In the genomic region with DNA sequence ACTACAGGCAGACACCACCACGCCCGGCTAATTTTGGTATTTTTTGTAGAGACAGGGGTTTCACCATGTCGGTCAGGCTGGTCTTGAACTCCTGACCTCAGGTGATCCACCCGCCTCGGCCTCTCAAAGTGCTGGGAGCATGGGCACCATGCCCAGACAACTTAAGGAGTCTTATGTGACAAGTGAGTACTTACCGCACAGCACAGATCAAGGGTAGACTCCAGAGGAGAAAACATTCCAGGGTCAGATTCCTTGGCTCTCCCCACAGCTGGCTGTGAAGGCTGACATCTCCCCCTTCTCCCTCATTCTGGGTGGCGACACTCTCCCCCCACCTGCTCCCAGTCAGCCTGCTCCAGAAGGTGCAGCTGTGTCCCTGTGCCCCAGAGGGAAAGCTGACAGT, we compare ENCODE assay signal across 22 cellular contexts. TPM values are rescaled to one million over a fixed set of nuclear protein-coding genes. Genes with fewer than 3 reads are reported as not detected.
DNase-seq lines count a peak whose midpoint lies in the region; TF ChIP-seq lines count a peak whose summit lies in the region.
"Had no signal": no experiment of that assay in that cellular context is flagged by ENCODE, and none has a peak within 500 bp of the region (broad histone marks: within the 10 kb centered on the region; RNA-seq: fewer than 3 reads in every experiment).

No MANE protein-coding gene starts in this region.

- TF ChIP-seq CTCF in GM10266 (IDR thresholded peaks at IDR 0.05; ENCODE audit: control insufficient read depth, insufficient read depth, low read depth, missing control alignments) (no peak), glutamatergic neuron (IDR thresholded peaks at IDR 0.05; ENCODE audit: partially characterized antibody, unreplicated experiment) (no peak), neural crest cell (conservative IDR thresholded peaks at IDR 0.05) (no peak)

- H3K27me3 Mint-ChIP-seq in activated CD4-positive, alpha-beta T cell treated with anti-CD3 and anti-CD28 coated beads, Interleukin-2, amount 10 ng/mL, durations not matched to agents 7 days and 5 days = no peaks in the 10 kb centered on the region
- H3K27me3 Mint-ChIP-seq in glutamatergic neuron (ENCODE audit: unreplicated experiment) (peaks cover 2% of the 10 kb centered on the region), neural crest cell (ENCODE audit: low read depth) (no peaks in the 10 kb centered on the region)
- H3K27me3 Mint-ChIP-seq: activated CD8-positive, alpha-beta memory T cell treated with anti-CD3 and anti-CD28 coated beads, Interleukin-2, amount 10 ng/mL, durations not matched to agents 7 days and 5 days had no signal

- no peak for DNase-seq in activated CD4-positive, alpha-beta T cell treated with anti-CD3 and anti-CD28 coated beads, Interleukin-2, amount 10 ng/mL, durations not matched to agents 7 days and 5 days
- DNase-seq in activated CD4-positive, alpha-beta T cell treated with anti-CD3 and anti-CD28 coated beads, Interleukin-2, amount 50 U/mL, for 48 hours = no peak
- DNase-seq in GM10266 (ENCODE audit: extremely low spot score) = peak; percentile 13
- DNase-seq in glutamatergic neuron = no peak
- no peak for DNase-seq in neural crest cell (ENCODE audit: low read depth, low spot score)
- DNase-seq in GM19238 (ENCODE audit: insufficient read length, low spot score) = no peak
- DNase-seq in NCI-H2196 (lab: John Stamatoyannopoulos, UW; ENCODE audit: unreplicated experiment) = no peak
- DNase-seq in HUDEP-2 (lab: John Stamatoyannopoulos, UW; ENCODE audit: unreplicated experiment in 76 of 76) = no peak
- DNase-seq: activated CD8-positive, alpha-beta memory T cell treated with anti-CD3 and anti-CD28 coated beads, Interleukin-2, amount 10 ng/mL, durations not matched to agents 7 days and 5 days; activated gamma-delta T cell treated with Interleukin-2 at 50 U/mL for 16 hours; anterior cingulate cortex; cerebellar nuclear complex; effector memory CD4-positive, alpha-beta T cell; MV-4-11; occipital lobe; stimulated activated naive CD8-positive, alpha-beta T cell treated with anti-CD3 and anti-CD28 coated beads, Interleukin-15, Interleukin-2, amounts not matched to agents 100 U/mL and 50 U/mL, for 24 hours; SW 1271; WERI-Rb-1 had no signal

- peaks cover 8% of the 10 kb centered on the region for H3K36me3 Mint-ChIP-seq in activated CD4-positive, alpha-beta T cell treated with anti-CD3 and anti-CD28 coated beads, Interleukin-2, amount 10 ng/mL, durations not matched to agents 7 days and 5 days (ENCODE audit: low read depth)
- H3K36me3 Mint-ChIP-seq in glutamatergic neuron (ENCODE audit: unreplicated experiment) = no peaks in the 10 kb centered on the region
- H3K36me3 Mint-ChIP-seq in neural crest cell (ENCODE audit: low read depth) = no peaks in the 10 kb centered on the region
- H3K36me3 Mint-ChIP-seq: type B pancreatic cell had no signal

- CTCF ChIA-PET in activated CD4-positive, alpha-beta T cell treated with anti-CD3 and anti-CD28 coated beads, Interleukin-2, amount 10 ng/mL, durations not matched to agents 7 days and 5 days (lab: Charles Lee) = interaction anchor here (1.1 to 5.6 kb wide), 3 partner anchors 8 to 24 kb away, joined by 3 to 38 read pairs (median 6); partner anchors contain the start of gene ZSCAN10

- peak overlapping the region; percentile 88 for H3K27ac Mint-ChIP-seq in activated CD4-positive, alpha-beta T cell treated with anti-CD3 and anti-CD28 coated beads, Interleukin-2, amount 10 ng/mL, durations not matched to agents 7 days and 5 days
- no peak overlapping the region for H3K27ac Mint-ChIP-seq in glutamatergic neuron (ENCODE audit: unreplicated experiment)
- H3K27ac Mint-ChIP-seq in neural crest cell (ENCODE audit: unreplicated experiment) = peak overlapping the region; percentile 95
- H3K27ac Mint-ChIP-seq: type B pancreatic cell had no signal

- no peaks in the 10 kb centered on the region for H3K9me3 Mint-ChIP-seq in activated CD4-positive, alpha-beta T cell treated with anti-CD3 and anti-CD28 coated beads, Interleukin-2, amount 10 ng/mL, durations not matched to agents 7 days and 5 days
- peaks cover 7% of the 10 kb centered on the region for H3K9me3 Mint-ChIP-seq in glutamatergic neuron (ENCODE audit: unreplicated experiment)
- H3K9me3 Mint-ChIP-seq in neural crest cell = no peaks in the 10 kb centered on the region
- H3K9me3 Mint-ChIP-seq: type B pancreatic cell had no signal

- H3K4me1 Mint-ChIP-seq in activated CD4-positive, alpha-beta T cell treated with anti-CD3 and anti-CD28 coated beads, Interleukin-2, amount 10 ng/mL, durations not matched to agents 7 days and 5 days = peaks cover 64% of the 10 kb centered on the region
- H3K4me1 Mint-ChIP-seq in glutamatergic neuron (ENCODE audit: low read depth, unreplicated experiment) = peaks cover 16% of the 10 kb centered on the region
- peaks cover 18% of the 10 kb centered on the region for H3K4me1 Mint-ChIP-seq in neural crest cell

- POLR2A ChIA-PET in activated CD4-positive, alpha-beta T cell treated with anti-CD3 and anti-CD28 coated beads, Interleukin-2, amount 10 ng/mL, durations not matched to agents 7 days and 5 days (lab: Charles Lee) = no interaction called here

- peak overlapping the region; percentile 17 for H3K4me3 Mint-ChIP-seq in activated CD4-positive, alpha-beta T cell treated with anti-CD3 and anti-CD28 coated beads, Interleukin-2, amount 10 ng/mL, durations not matched to agents 7 days and 5 days
- H3K4me3 Mint-ChIP-seq in glutamatergic neuron (ENCODE audit: unreplicated experiment) (peak overlapping the region; percentile 40), neural crest cell (peak overlapping the region; percentile 59)
- H3K4me3 Mint-ChIP-seq: activated CD8-positive, alpha-beta memory T cell treated with anti-CD3 and anti-CD28 coated beads, Interleukin-2, amount 10 ng/mL, durations not matched to agents 7 days and 5 days; type B pancreatic cell had no signal

RNA-seq across cellular contexts. Expression of gene ZSCAN10, which starts 10.6 kb away (rescaled TPM):
- total RNA-seq in activated CD4-positive, alpha-beta T cell treated with anti-CD3 and anti-CD28 coated beads, Interleukin-2, amount 10 ng/mL, durations not matched to agents 7 days and 5 days = under 1 TPM; 0.29 to 0.35 TPM
- total RNA-seq in glutamatergic neuron (ENCODE audit: unreplicated experiment) (0.74 TPM), neural crest cell (not detected in 2 replicates)
- total RNA-seq: A673, fibroblast of lung, hepatocyte, occipital lobe had no signal

RNA-seq across cellular contexts. Expression of gene IL32, which starts 23.0 kb away (rescaled TPM):
- total RNA-seq in activated CD4-positive, alpha-beta T cell treated with anti-CD3 and anti-CD28 coated beads, Interleukin-2, amount 10 ng/mL, durations not matched to agents 7 days and 5 days = 1,000 to 10,000 TPM; 2,973 to 3,212 TPM
- total RNA-seq in glutamatergic neuron (ENCODE audit: unreplicated experiment) (1.3 TPM), neural crest cell (not detected in 2 replicates)

RNA-seq across cellular contexts. Expression of gene ZNF205, which starts 23.9 kb away (rescaled TPM):
- total RNA-seq in activated CD4-positive, alpha-beta T cell treated with anti-CD3 and anti-CD28 coated beads, Interleukin-2, amount 10 ng/mL, durations not matched to agents 7 days and 5 days = not detected
- total RNA-seq in glutamatergic neuron (ENCODE audit: unreplicated experiment) (31.6 TPM), neural crest cell (19.7 and 21.1 TPM in 2 replicates)
- total RNA-seq: activated CD8-positive, alpha-beta memory T cell treated with anti-CD3 and anti-CD28 coated beads, Interleukin-2, amount 10 ng/mL, durations not matched to agents 7 days and 5 days had no signal

RNA-seq across cellular contexts. Expression of gene MMP25, which starts 42.1 kb away (rescaled TPM):
- 10 to 100 TPM; 18.1 to 19.8 TPM for total RNA-seq in activated CD4-positive, alpha-beta T cell treated with anti-CD3 and anti-CD28 coated beads, Interleukin-2, amount 10 ng/mL, durations not matched to agents 7 days and 5 days
- not detected for total RNA-seq in glutamatergic neuron (ENCODE audit: unreplicated experiment)
- total RNA-seq in neural crest cell = 0.64 and 0.96 TPM in 2 replicates
- total RNA-seq: fibroblast of lung, hepatocyte had no signal

RNA-seq across cellular contexts. Expression of gene ZNF213, which starts 46.4 kb away (rescaled TPM):
- 10 to 100 TPM in 1 of 2 experiments, 1 to 10 TPM in 1; 9.9 to 11.1 TPM for total RNA-seq in activated CD4-positive, alpha-beta T cell treated with anti-CD3 and anti-CD28 coated beads, Interleukin-2, amount 10 ng/mL, durations not matched to agents 7 days and 5 days
- total RNA-seq in glutamatergic neuron (ENCODE audit: unreplicated experiment) (18.7 TPM), neural crest cell (14.9 and 15.9 TPM in 2 replicates)

Comparison
In these comparisons a context has a peak if more than half of its experiments do, and no peak if none do; other contexts are left out.
1. RNA of gene IL32, which starts 23.0 kb away (total RNA-seq): 2,973 to 3,212 TPM in activated CD4-positive, alpha-beta T cell treated with anti-CD3 and anti-CD28 coated beads, Interleukin-2, amount 10 ng/mL, durations not matched to agents 7 days and 5 days; 1.3 TPM in glutamatergic neuron (single experiment) and not detected in neural crest cell; every median in the first group is over 1,000 times any median in the second.
2. RNA of gene ZNF205, which starts 23.9 kb away (total RNA-seq): 31.6 TPM in glutamatergic neuron (single experiment) and 19.7 to 21.1 TPM in neural crest cell; not detected in activated CD4-positive, alpha-beta T cell treated with anti-CD3 and anti-CD28 coated beads, Interleukin-2, amount 10 ng/mL, durations not matched to agents 7 days and 5 days; every median in the first group is over 10 times any median in the second.
3. Peak in every context shown above with its lines, with median percentiles within 50 percentile points of each other: H3K4me3 Mint-ChIP-seq.